Comparison of ENCODE assay signal across 20 cellular contexts in the genomic region with DNA sequence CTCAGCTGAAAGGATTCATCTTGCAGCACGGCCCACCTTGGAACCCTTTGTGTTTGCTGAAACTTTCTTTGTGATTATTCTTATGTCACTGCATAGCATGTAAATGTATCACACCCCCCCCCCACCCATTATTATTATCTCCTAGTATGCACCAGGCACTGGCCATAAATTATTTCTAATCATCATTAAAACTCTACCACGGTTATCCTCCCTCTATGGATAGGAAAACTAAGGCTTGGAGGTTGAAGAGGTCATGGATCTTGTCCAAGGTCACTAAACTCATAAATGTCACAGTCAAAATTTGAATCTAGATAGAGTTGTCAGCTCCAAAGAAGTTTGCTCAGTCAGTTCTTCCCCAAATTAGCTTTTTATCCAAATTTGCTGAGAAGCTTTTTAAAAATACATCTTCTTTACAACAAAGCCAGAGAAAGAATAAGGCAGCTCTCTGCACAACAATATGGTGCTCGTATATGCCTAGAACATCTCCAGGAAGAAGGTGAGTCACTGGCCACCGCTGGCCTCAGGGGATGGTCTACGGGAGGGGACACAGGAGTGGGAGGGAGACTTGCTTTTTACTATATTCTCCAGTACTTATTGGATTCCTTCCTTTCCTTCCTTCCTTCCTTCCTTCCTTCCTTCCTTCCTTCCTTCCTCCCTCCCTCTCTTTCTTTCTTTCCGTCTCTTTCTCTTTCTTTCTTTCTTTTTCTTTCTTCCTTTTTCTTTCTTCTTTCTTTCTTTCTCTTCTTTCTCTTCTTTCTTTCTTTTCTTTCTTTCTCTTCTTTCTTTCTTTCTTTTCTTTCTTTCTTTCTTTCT.
"Had no signal": no experiment of that assay in that cellular context is flagged by ENCODE, and none has a peak within 500 bp of the region (broad histone marks: within the 10 kb centered on the region; RNA-seq: fewer than 3 reads in every experiment).

No MANE protein-coding gene starts in this region.

- H3K9me3 ChIP-seq: esophagus squamous epithelium, spleen, testis had no signal

- H3K36me3 ChIP-seq: esophagus squamous epithelium, spleen had no signal

- H3K27me3 ChIP-seq: hepatocyte, testis had no signal

- H3K4me3 ChIP-seq: esophagus squamous epithelium, hepatocyte, spleen, testis had no signal

- H3K79me2 ChIP-seq: hepatocyte had no signal

- H3K4me2 ChIP-seq: hepatocyte had no signal

- H3K27ac ChIP-seq: esophagus squamous epithelium, hepatocyte, spleen, testis had no signal

- ATAC-seq: activated CD4-positive, alpha-beta T cell treated with anti-CD3 and anti-CD28 coated beads for 36 hours; left cardiac atrium; stimulated activated memory B cell treated with anti-CD40 and anti-IgM and Interleukin-4, amounts not matched to agents 10 μg/mL and 1 μg/mL and 100 μg/mL, for 72 hours had no signal

- DNase-seq: activated CD4-positive, alpha-beta T cell treated with anti-CD3 and anti-CD28 coated beads for 36 hours; activated CD4-positive, alpha-beta T cell treated with anti-CD3 and anti-CD28 coated beads, Interleukin-2, amount 50 U/mL, for 48 hours; activated naive CD4-positive, alpha-beta T cell; activated naive CD8-positive, alpha-beta T cell treated with anti-CD3 and anti-CD28 coated beads for 36 hours; activated T-cell treated with anti-CD3 and anti-CD28 coated beads for 4 hours; amniotic stem cell; central memory CD4-positive, alpha-beta T cell; cortex of kidney; effector CD4-positive, alpha-beta T cell; esophagus squamous epithelium; left cardiac atrium; midbrain; nephron progenitor cell; nucleus accumbens; stimulated activated CD4-positive, alpha-beta T cell treated with anti-CD3 and anti-CD28 coated beads, Interleukin-4, amount 100 ng/mL, for 4 hours; testis had no signal

- H2AFZ ChIP-seq: hepatocyte had no signal

- H3K4me1 ChIP-seq: spleen, testis had no signal

- FAIRE-seq: islet of Langerhans had no signal
